ENCODE assay signal across 18 cellular contexts in genomic region chr15:56320861-56321260, GRCh38. TPM values are rescaled to one million over a fixed set of nuclear protein-coding genes. Genes with fewer than 3 reads are reported as not detected.
DNase-seq lines count a peak whose midpoint lies in the region; ATAC-seq and TF ChIP-seq lines count a peak whose summit lies in the region.
"Had no signal": no experiment of that assay in that cellular context is flagged by ENCODE, and none has a peak within 500 bp of the region (broad histone marks: within the 10 kb centered on the region; RNA-seq: fewer than 3 reads in every experiment).

No MANE protein-coding gene starts in this region.

- intact Hi-C loops in PC-3 (cut with micrococcal nuclease): no loop called here
- intact Hi-C loops in esophagus squamous epithelium (cut with DNase I): no loop called here

- 44 to 59% methylated on average over 3 of the region's 3 CpGs for WGBS in esophagus squamous epithelium, 2 donors

- no peaks in the 10 kb centered on the region for H3K79me2 ChIP-seq in PC-3 (ENCODE audit: low read length)

- no peak overlapping the region for H3K4me2 ChIP-seq in PC-3 (ENCODE audit: low read length)
- H3K4me2 ChIP-seq: BLaER1, KMS-11 had no signal

- H3K36me3 ChIP-seq in PC-3 (ENCODE audit: low read depth, low read length) (no peaks in the 10 kb centered on the region), esophagus squamous epithelium (no peaks in the 10 kb centered on the region), muscle layer of duodenum (ENCODE audit: control insufficient read depth in 1 of 2, insufficient read depth in 2 of 2, low read length in 2 of 2) (no peaks in the 10 kb centered on the region), BE2C (no peaks in the 10 kb centered on the region)
- H3K36me3 ChIP-seq: BLaER1, MG63 had no signal

- ATAC-seq in PC-3: no peak
- no peak for ATAC-seq in effector memory CD8-positive, alpha-beta T cell (replicated peaks)

- no peak overlapping the region for H3K27ac Mint-ChIP-seq in activated T-cell treated with anti-CD3 and anti-CD28 coated beads, Interleukin-2, amount 50 U/mL, for 24 hours
- no peak overlapping the region for H3K27ac Mint-ChIP-seq in effector memory CD8-positive, alpha-beta T cell
- H3K27ac Mint-ChIP-seq: CD4-positive, alpha-beta memory T cell had no signal

- no peaks in the 10 kb centered on the region for H3K27me3 ChIP-seq in PC-3 (ENCODE audit: low read length)
- H3K27me3 ChIP-seq in esophagus squamous epithelium: no peaks in the 10 kb centered on the region
- no peaks in the 10 kb centered on the region for H3K27me3 ChIP-seq in muscle layer of duodenum (ENCODE audit: low read depth, low read length)
- no peaks in the 10 kb centered on the region for H3K27me3 ChIP-seq in BE2C
- H3K27me3 ChIP-seq: BLaER1 had no signal

- no peaks in the 10 kb centered on the region for H3F3A ChIP-seq in PC-3 (ENCODE audit: low read length, unreplicated experiment)

- peaks cover 23% of the 10 kb centered on the region for H3K9me3 Mint-ChIP-seq in activated T-cell treated with anti-CD3 and anti-CD28 coated beads, Interleukin-2, amount 50 U/mL, for 24 hours
- H3K9me3 Mint-ChIP-seq in effector memory CD8-positive, alpha-beta T cell: peaks cover 5 to 8% of the 10 kb centered on the region in 2 donors

- TF ChIP-seq POLR2A in esophagus squamous epithelium (IDR thresholded peaks at IDR 0.05): no peak

- H3K27ac ChIP-seq in PC-3 (ENCODE audit: low read length): no peak overlapping the region
- H3K27ac ChIP-seq in esophagus squamous epithelium: peak overlapping the region in 3 of 4 donors; percentile 7 to 45 (median 11)
- H3K27ac ChIP-seq in muscle layer of duodenum (ENCODE audit: low read length): peak overlapping the region; percentile 41
- H3K27ac ChIP-seq: BLaER1, KMS-11 had no signal

- H3K4me3 ChIP-seq in PC-3 (ENCODE audit: low read length): no peak overlapping the region
- no peak overlapping the region for H3K4me3 ChIP-seq in esophagus squamous epithelium
- no peak overlapping the region for H3K4me3 ChIP-seq in muscle layer of duodenum (ENCODE audit: low read depth in 1 of 2, low read length in 2 of 2)
- no peak overlapping the region for H3K4me3 ChIP-seq in BE2C (ENCODE audit: low read depth, low read length)
- H3K4me3 ChIP-seq: BLaER1, MG63 had no signal

- DNase-seq in ELR (ENCODE audit: low read depth): peak; percentile 13
- DNase-seq in PC-3: peak; percentile 10
- DNase-seq in esophagus squamous epithelium (lab: John Stamatoyannopoulos, UW): no peak
- no peak for DNase-seq in BE2C
- no peak for DNase-seq in activated T-cell treated with anti-CD3 and anti-CD28 coated beads, Interleukin-2, amount 50 U/mL, for 24 hours
- no peak for DNase-seq in effector memory CD8-positive, alpha-beta T cell
- DNase-seq: CD4-positive, alpha-beta memory T cell; DMS153; EL; MG63; NCI-H1048; NCI-H146; NCI-H2029 treated with DMSO at 0.1 percent for 48 hours; NCI-H2171; NCI-H526 had no signal

- H3K9me2 ChIP-seq in PC-3 (replicated peaks; ENCODE audit: low read length): no peaks in the 10 kb centered on the region

- H3K36me3 Mint-ChIP-seq in activated T-cell treated with anti-CD3 and anti-CD28 coated beads, Interleukin-2, amount 50 U/mL, for 24 hours (ENCODE audit: low read depth): peaks cover 4% of the 10 kb centered on the region
- no peaks in the 10 kb centered on the region for H3K36me3 Mint-ChIP-seq in effector memory CD8-positive, alpha-beta T cell (ENCODE audit: insufficient read depth)

- no peak for TF ChIP-seq CTCF in PC-3 (conservative IDR thresholded peaks at IDR 0.05; ENCODE audit: low read depth, low read length)
- no peak for TF ChIP-seq CTCF in esophagus squamous epithelium (IDR thresholded peaks at IDR 0.05)
- no peak for TF ChIP-seq CTCF in BE2C (IDR thresholded peaks at IDR 0.05; ENCODE audit: low read depth, low read length)

- H3K27me3 Mint-ChIP-seq in activated T-cell treated with anti-CD3 and anti-CD28 coated beads, Interleukin-2, amount 50 U/mL, for 24 hours: peaks cover 3% of the 10 kb centered on the region
- H3K27me3 Mint-ChIP-seq in effector memory CD8-positive, alpha-beta T cell: peaks cover 24 to 30% of the 10 kb centered on the region in 2 donors

- H2AFZ ChIP-seq in PC-3 (ENCODE audit: low read length): peak overlapping the region; percentile 51; the same call in 1 of the 2 replicates

- H4K20me1 ChIP-seq in PC-3 (ENCODE audit: low read length): no peaks in the 10 kb centered on the region
- H4K20me1 ChIP-seq: BLaER1 had no signal

- H3K4me3 Mint-ChIP-seq in activated T-cell treated with anti-CD3 and anti-CD28 coated beads, Interleukin-2, amount 50 U/mL, for 24 hours: no peak overlapping the region
- H3K4me3 Mint-ChIP-seq in effector memory CD8-positive, alpha-beta T cell: no peak overlapping the region
- H3K4me3 Mint-ChIP-seq: CD4-positive, alpha-beta memory T cell had no signal

- H3K4me1 Mint-ChIP-seq in activated T-cell treated with anti-CD3 and anti-CD28 coated beads, Interleukin-2, amount 50 U/mL, for 24 hours (ENCODE audit: low read depth): no peaks in the 10 kb centered on the region
- H3K4me1 Mint-ChIP-seq in effector memory CD8-positive, alpha-beta T cell (ENCODE audit: low read depth in 2 of 2): no peaks in the 10 kb centered on the region
- H3K4me1 Mint-ChIP-seq: CD4-positive, alpha-beta memory T cell had no signal

- CTCF ChIA-PET in PC-3 (lab: Charles Lee): no interaction called here

- POLR2A ChIA-PET in PC-3 (lab: Charles Lee; ENCODE audit: unreplicated experiment): no interaction called here

- H3K4me1 ChIP-seq in PC-3 (ENCODE audit: insufficient read depth, low read length) (peaks cover 17% of the 10 kb centered on the region), esophagus squamous epithelium (peaks cover 0 to 27% (median 13%) of the 10 kb centered on the region in 3 donors), muscle layer of duodenum (ENCODE audit: control insufficient read depth in 1 of 2, insufficient read depth in 2 of 2, low read length in 2 of 2) (no peaks in the 10 kb centered on the region), BE2C (no peaks in the 10 kb centered on the region)
- H3K4me1 ChIP-seq: BLaER1 had no signal

- no peak overlapping the region for H3K9ac ChIP-seq in PC-3 (ENCODE audit: low read length)
- H3K9ac ChIP-seq: BLaER1, KMS-11 had no signal

- no peaks in the 10 kb centered on the region for H3K9me3 ChIP-seq in PC-3 (ENCODE audit: low read length)
- no peaks in the 10 kb centered on the region for H3K9me3 ChIP-seq in esophagus squamous epithelium
- no peaks in the 10 kb centered on the region for H3K9me3 ChIP-seq in muscle layer of duodenum (ENCODE audit: control insufficient read depth in 1 of 2, low read length in 2 of 2)
- H3K9me3 ChIP-seq in BE2C: no peaks in the 10 kb centered on the region
- H3K9me3 ChIP-seq: BLaER1 had no signal

- BruUV-seq in PC-3 (replicated peaks; lab: Mats Ljungman, UMichigan): no TSS peak

RNA-seq across cellular contexts. Expression of gene TEX9, which starts 44.4 kb away (rescaled TPM):
- total RNA-seq in PC-3 (2014; rRNA removed) (2.4 and 3.3 TPM in 2 replicates), esophagus squamous epithelium (10 to 100 TPM in 1 of 4 donors, 1 to 10 TPM in 3; 4.3 to 18.0 (median 7.9) TPM)
- polyA plus RNA-seq in BE2C (2012; ENCODE audit: insufficient read depth, insufficient read length, low read depth): 2.3 TPM

Comparison
In these comparisons a context has a peak if more than half of its experiments do, and no peak if none do; other contexts are left out.
1. DNase-seq: peak in ELR (single experiment) and PC-3 (single experiment); none in esophagus squamous epithelium (single experiment), BE2C (single experiment), activated T-cell treated with anti-CD3 and anti-CD28 coated beads, Interleukin-2, amount 50 U/mL, for 24 hours (single experiment) and effector memory CD8-positive, alpha-beta T cell (0 of 3).